ENCODE assay signal across 11 cellular contexts in genomic region chrX:65695849-65696248, GRCh38. TPM values are rescaled to one million over a fixed set of nuclear protein-coding genes. Genes with fewer than 3 reads are reported as not detected.
DNase-seq lines count a peak whose midpoint lies in the region; ATAC-seq and TF ChIP-seq lines count a peak whose summit lies in the region.
"Had no signal": no experiment of that assay in that cellular context is flagged by ENCODE, and none has a peak within 500 bp of the region (broad histone marks: within the 10 kb centered on the region; RNA-seq: fewer than 3 reads in every experiment).

No MANE protein-coding gene starts in this region.

- H3K36me3 ChIP-seq in SK-N-MC (ENCODE audit: insufficient read depth, low read length) (no peaks in the 10 kb centered on the region), esophagus squamous epithelium (no peaks in the 10 kb centered on the region), subcutaneous abdominal adipose tissue (ENCODE audit: control insufficient read depth in 5 of 5, insufficient read depth in 5 of 5, low read length in 5 of 5) (peaks cover 0 to under 1% (median 0%) of the 10 kb centered on the region in 5 donors), brain microvascular endothelial cell (replicated peaks) (no peaks in the 10 kb centered on the region)
- H3K36me3 ChIP-seq: right lobe of liver had no signal

- H3K4me3 ChIP-seq in SK-N-MC: no peak overlapping the region
- no peak overlapping the region for H3K4me3 ChIP-seq in esophagus squamous epithelium
- no peak overlapping the region for H3K4me3 ChIP-seq in subcutaneous abdominal adipose tissue (ENCODE audit: low read depth in 1 of 5, low read length in 5 of 5)
- no peak overlapping the region for H3K4me3 ChIP-seq in brain microvascular endothelial cell (ENCODE audit: low read depth, low read length)
- H3K4me3 ChIP-seq: right lobe of liver had no signal

- peaks cover 5 to 80% (median 34%) of the 10 kb centered on the region in 3 donors for H3K4me1 ChIP-seq in esophagus squamous epithelium
- peaks cover 7 to 73% (median 51%) of the 10 kb centered on the region in 5 donors for H3K4me1 ChIP-seq in subcutaneous abdominal adipose tissue (ENCODE audit: control insufficient read depth in 5 of 5, insufficient read depth in 5 of 5, low read length in 5 of 5)

- H3K27me3 ChIP-seq in esophagus squamous epithelium (no peaks in the 10 kb centered on the region), subcutaneous abdominal adipose tissue (ENCODE audit: control insufficient read depth in 5 of 5, insufficient read depth in 4 of 5, low read length in 5 of 5) (no peaks in the 10 kb centered on the region), brain microvascular endothelial cell (replicated peaks) (no peaks in the 10 kb centered on the region)
- H3K27me3 ChIP-seq: right lobe of liver had no signal

- 50 to 63% methylated on average over 1 of the region's 1 CpG for WGBS in esophagus squamous epithelium, 2 donors

- no peak for ATAC-seq in activated T-cell treated with anti-CD3 and anti-CD28 coated beads, Interleukin-2, amount 50 U/mL, for 4 hours
- ATAC-seq: right lobe of liver had no signal

- H3K9me3 ChIP-seq in SK-N-MC (ENCODE audit: low read depth, low read length) (no peaks in the 10 kb centered on the region), esophagus squamous epithelium (no peaks in the 10 kb centered on the region), subcutaneous abdominal adipose tissue (ENCODE audit: control insufficient read depth in 5 of 5, low read length in 5 of 5) (no peaks in the 10 kb centered on the region)
- H3K9me3 ChIP-seq: right lobe of liver had no signal

- DNase-seq in activated T-cell treated with anti-CD3 and anti-CD28 coated beads, Interleukin-2, amount 50 U/mL, for 4 hours: no peak
- DNase-seq in activated T-cell treated with anti-CD3 and anti-CD28 coated beads, Interleukin-2, amount 50 U/mL, for 1 hour: no peak
- DNase-seq in SK-N-MC (ENCODE audit: low read depth, low spot score): no peak
- no peak for DNase-seq in esophagus squamous epithelium (lab: John Stamatoyannopoulos, UW)
- no peak for DNase-seq in HuH-7 (ENCODE audit: low spot score)
- DNase-seq in posterior vena cava (ENCODE audit: low spot score): no peak
- no peak for DNase-seq in brain microvascular endothelial cell
- DNase-seq: activated CD4-positive, alpha-beta T cell treated with anti-CD3 and anti-CD28 coated beads for 1 hour; NCI-H187 treated with DMSO at 0.1 percent for 48 hours; right lobe of liver had no signal

- no peaks in the 10 kb centered on the region for H3K9me3 Mint-ChIP-seq in activated T-cell treated with anti-CD3 and anti-CD28 coated beads, Interleukin-2, amount 50 U/mL, for 4 hours

- H3K27ac ChIP-seq in SK-N-MC (peak overlapping the region; percentile 36; the same call in 1 of the 2 replicates), esophagus squamous epithelium (peak overlapping the region in 3 of 4 donors; percentile 64 to 75 (median 65)), subcutaneous abdominal adipose tissue (ENCODE audit: low read depth, low read length) (peak overlapping the region; percentile 78), brain microvascular endothelial cell (no peak overlapping the region)

- intact Hi-C loops in esophagus squamous epithelium (cut with DNase I) (no loop called here), posterior vena cava (cut with DNase I) (no loop called here)

- H3K4me1 Mint-ChIP-seq in activated T-cell treated with anti-CD3 and anti-CD28 coated beads, Interleukin-2, amount 50 U/mL, for 4 hours (ENCODE audit: low read depth): peaks cover 86% of the 10 kb centered on the region

- in situ Hi-C loops in brain microvascular endothelial cell (cut with HindIII; ENCODE audit: low pct_ligation_motif_present, low sequenced_read_pairs): no loop called here

- peak overlapping the region; percentile 65 for H3K4me3 Mint-ChIP-seq in activated T-cell treated with anti-CD3 and anti-CD28 coated beads, Interleukin-2, amount 50 U/mL, for 4 hours

- H3K36me3 Mint-ChIP-seq in activated T-cell treated with anti-CD3 and anti-CD28 coated beads, Interleukin-2, amount 50 U/mL, for 4 hours (ENCODE audit: insufficient read depth): peaks cover 24% of the 10 kb centered on the region

- no peaks in the 10 kb centered on the region for H3K27me3 Mint-ChIP-seq in activated T-cell treated with anti-CD3 and anti-CD28 coated beads, Interleukin-2, amount 50 U/mL, for 4 hours (ENCODE audit: low read depth)

- H3K9ac ChIP-seq in SK-N-MC (ENCODE audit: insufficient read length) (no peak overlapping the region), subcutaneous abdominal adipose tissue (ENCODE audit: low read length in 5 of 5) (no peak overlapping the region)

- no peak for TF ChIP-seq POLR2A in esophagus squamous epithelium (IDR thresholded peaks at IDR 0.05)

- TF ChIP-seq CTCF in esophagus squamous epithelium (IDR thresholded peaks at IDR 0.05): no peak
- TF ChIP-seq CTCF in brain microvascular endothelial cell (IDR thresholded peaks at IDR 0.05; ENCODE audit: low read depth, low read length, missing control alignments): no peak

RNA-seq across cellular contexts. Expression of gene MSN, which starts 28.4 kb away (rescaled TPM):
- total RNA-seq in activated T-cell treated with anti-CD3 and anti-CD28 coated beads, Interleukin-2, amount 50 U/mL, for 4 hours: 100 to 1,000 TPM; 403 to 452 (median 429) TPM
- total RNA-seq in esophagus squamous epithelium (100 to 1,000 TPM in 3 of 4 donors, 10 to 100 TPM in 1; 62.4 to 158 (median 133) TPM), posterior vena cava (100 to 1,000 TPM; 342 to 478 TPM)
